Comparison of ENCODE assay signal across 9 cellular contexts in the genomic region with DNA sequence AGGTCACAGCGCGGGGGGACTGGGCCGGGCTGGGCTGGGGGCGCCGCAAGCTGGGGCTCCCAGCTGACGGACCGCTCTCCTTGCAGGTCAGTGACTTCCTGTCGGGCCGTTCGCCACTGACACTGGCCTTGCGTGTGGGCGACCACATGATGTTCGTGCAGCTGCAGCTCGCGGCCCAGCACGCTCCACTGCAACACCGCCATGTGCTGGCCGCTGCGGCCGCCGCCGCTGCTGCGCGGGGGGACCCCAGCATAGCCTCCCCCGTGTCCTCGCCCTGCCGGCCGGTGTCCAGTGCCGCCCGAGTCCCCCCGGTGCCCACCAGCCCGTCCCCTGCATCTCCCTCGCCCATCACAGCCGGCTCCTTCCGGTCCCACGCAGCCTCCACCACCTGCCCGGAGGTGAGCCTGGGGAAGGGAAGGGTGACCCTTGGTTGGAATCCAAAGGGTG. TPM values are rescaled to one million over a fixed set of nuclear protein-coding genes. Genes with fewer than 3 reads are reported as not detected.
DNase-seq lines count a peak whose midpoint lies in the region; ATAC-seq, FAIRE-seq and TF ChIP-seq lines count a peak whose summit lies in the region.
"Had no signal": no experiment of that assay in that cellular context is flagged by ENCODE, and none has a peak within 500 bp of the region (broad histone marks: within the 10 kb centered on the region; RNA-seq: fewer than 3 reads in every experiment).

No MANE protein-coding gene starts in this region.

- no peak for DNase-seq in ascending aorta (ENCODE audit: low spot score in 2 of 2)
- peak; percentile 90 for DNase-seq in kidney
- DNase-seq in stimulated activated naive B cell treated with anti-CD40 and anti-IgM and Interleukin-4, amounts not matched to agents 10 μg/mL and 1 μg/mL and 100 μg/mL, for 72 hours: no peak
- DNase-seq in NCI-H146 (lab: John Stamatoyannopoulos, UW): no peak
- no peak for DNase-seq in NCI-H510A (lab: John Stamatoyannopoulos, UW)

- H3K4me1 ChIP-seq in HEK293 (ENCODE audit: control insufficient read depth, insufficient read depth, low read length) (peaks cover 19% of the 10 kb centered on the region), ascending aorta (peaks cover 25 to 40% of the 10 kb centered on the region in 2 donors), kidney (ENCODE audit: control insufficient read depth in 1 of 2, insufficient read depth in 1 of 2, low read depth in 1 of 2, low read length in 2 of 2) (peaks cover 10 to 48% of the 10 kb centered on the region in 2 donors)

- FAIRE-seq in kidney (lab: Jason Lieb, UNC): no peak

- peak overlapping the region in 1 of 2 donors; percentile 62 for H3K9ac ChIP-seq in kidney (ENCODE audit: low read length in 2 of 2)

- H3K4me3 Mint-ChIP-seq in stimulated activated naive B cell treated with anti-CD40 and anti-IgM and Interleukin-4, amounts not matched to agents 10 μg/mL and 1 μg/mL and 100 μg/mL, for 72 hours: no peak overlapping the region

- intact Hi-C loops in ascending aorta (cut with DNase I) (no loop called here), kidney (cut with DNase I) (no loop called here)

- H3K36me3 ChIP-seq in HEK293 (ENCODE audit: control insufficient read depth in 2 of 2, insufficient read depth in 1 of 2, low read length in 2 of 2): peaks cover 21 to 58% of the 10 kb centered on the region in 2 experiments
- peaks cover 52 to 64% of the 10 kb centered on the region in 2 donors for H3K36me3 ChIP-seq in ascending aorta
- H3K36me3 ChIP-seq in kidney (ENCODE audit: control insufficient read depth in 1 of 2, insufficient read depth in 2 of 2, low read length in 2 of 2): peaks cover 17 to 34% of the 10 kb centered on the region in 2 donors

- H3K27ac ChIP-seq in HEK293 (ENCODE audit: extremely low read depth, low read depth, low read length): peak overlapping the region; percentile 100; the same call in 1 of the 2 replicates
- H3K27ac ChIP-seq in ascending aorta: peak overlapping the region; percentile 94 to 98
- peak overlapping the region; percentile 97 for H3K27ac ChIP-seq in kidney (ENCODE audit: low read depth in 2 of 2, low read length in 2 of 2)

- TF ChIP-seq CTCF in HEK293 (tag by site-specific recombination; IDR thresholded peaks at IDR 0.05) (no peak), ascending aorta (IDR thresholded peaks at IDR 0.05) (no peak), kidney (IDR thresholded peaks at IDR 0.05; ENCODE audit: borderline replicate concordance, extremely low read depth, insufficient read depth) (no peak)

- H3K4me1 Mint-ChIP-seq in stimulated activated naive B cell treated with anti-CD40 and anti-IgM and Interleukin-4, amounts not matched to agents 10 μg/mL and 1 μg/mL and 100 μg/mL, for 72 hours: peaks cover 27 to 52% of the 10 kb centered on the region in 2 donors

- ATAC-seq in stimulated activated naive B cell treated with anti-CD40 and anti-IgM and Interleukin-4, amounts not matched to agents 10 μg/mL and 1 μg/mL and 100 μg/mL, for 72 hours (replicated peaks): no peak
- ATAC-seq in GM21619 (IDR thresholded peaks at IDR 0.05; ENCODE audit: unreplicated experiment) (no peak), GM18505 (IDR thresholded peaks at IDR 0.05; ENCODE audit: unreplicated experiment) (no peak)
- ATAC-seq: activated T-helper 17 cell treated with anti-CD3 and anti-CD28 coated beads, Interleukin-2, amount 50 U/mL, for 72 hours had no signal

- peak overlapping the region; percentile 37 for H3K27ac Mint-ChIP-seq in stimulated activated naive B cell treated with anti-CD40 and anti-IgM and Interleukin-4, amounts not matched to agents 10 μg/mL and 1 μg/mL and 100 μg/mL, for 72 hours

- no peaks in the 10 kb centered on the region for H3K9me3 Mint-ChIP-seq in stimulated activated naive B cell treated with anti-CD40 and anti-IgM and Interleukin-4, amounts not matched to agents 10 μg/mL and 1 μg/mL and 100 μg/mL, for 72 hours
- H3K9me3 Mint-ChIP-seq: activated T-helper 17 cell treated with anti-CD3 and anti-CD28 coated beads, Interleukin-2, amount 50 U/mL, for 72 hours had no signal

- no peaks in the 10 kb centered on the region for H3K9me3 ChIP-seq in HEK293 (ENCODE audit: control insufficient read depth, insufficient read depth, low read depth, low read length)
- no peaks in the 10 kb centered on the region for H3K9me3 ChIP-seq in ascending aorta
- H3K9me3 ChIP-seq in kidney (ENCODE audit: control insufficient read depth in 1 of 2, low read length in 2 of 2): no peaks in the 10 kb centered on the region

- H3K27me3 ChIP-seq in ascending aorta: no peaks in the 10 kb centered on the region

- CTCF ChIA-PET in HEK293 (lab: Yijun Ruan, JAX): interaction anchor here (0.6 to 2.7 kb wide), 4 partner anchors 10 to 626 kb away, joined by 3 to 13 read pairs (median 12); partner anchors contain the start of gene CIRBP

- no peak for TF ChIP-seq POLR2A in GM18505 (IDR thresholded peaks at IDR 0.05; ENCODE audit: borderline replicate concordance, extremely low read depth, insufficient read depth, insufficient read length)

- H3K4me3 ChIP-seq in HEK293 (ENCODE audit: low read depth, low read length) (no peak overlapping the region; the same call in 1 of the 2 replicates), ascending aorta (peak overlapping the region; percentile 95), kidney (ENCODE audit: low read length in 2 of 2) (no peak overlapping the region)

- H3K27me3 Mint-ChIP-seq in stimulated activated naive B cell treated with anti-CD40 and anti-IgM and Interleukin-4, amounts not matched to agents 10 μg/mL and 1 μg/mL and 100 μg/mL, for 72 hours: no peaks in the 10 kb centered on the region
- H3K27me3 Mint-ChIP-seq: activated T-helper 17 cell treated with anti-CD3 and anti-CD28 coated beads, Interleukin-2, amount 50 U/mL, for 72 hours had no signal

- POLR2A ChIA-PET in HEK293 (lab: Yijun Ruan, JAX): interaction anchor here (1.7 to 10.8 kb wide), 3 partner anchors 10 to 19 kb away, joined by 5 to 407 read pairs (median 20); partner anchors contain the start of gene CIRBP

- peaks cover 35 to 41% of the 10 kb centered on the region in 2 donors for H3K36me3 Mint-ChIP-seq in stimulated activated naive B cell treated with anti-CD40 and anti-IgM and Interleukin-4, amounts not matched to agents 10 μg/mL and 1 μg/mL and 100 μg/mL, for 72 hours

TF ChIP-seq in HEK293, 187 proteins besides CTCF, POLR2A, EP300 and RAD21:
- TF ChIP-seq SCRT2 (tag by site-specific recombination; IDR thresholded peaks at IDR 0.05): no peak
- TF ChIP-seq ZNF837 (tag by site-specific recombination; IDR thresholded peaks at IDR 0.05): no peak
- TF ChIP-seq ZNF585B (tag by site-specific recombination; IDR thresholded peaks at IDR 0.05): no peak
- TF ChIP-seq HOXA7 (CRISPR knock-in tag; IDR thresholded peaks at IDR 0.05; ENCODE audit: borderline replicate concordance): no peak
- no peak for TF ChIP-seq ZNF654 (tag by site-specific recombination; IDR thresholded peaks at IDR 0.05; ENCODE audit: low read depth)
- TF ChIP-seq ZBTB7A (tag by site-specific recombination; IDR thresholded peaks at IDR 0.05; ENCODE audit: low read depth): no peak
- no peak for TF ChIP-seq SP3 (tag by site-specific recombination; IDR thresholded peaks at IDR 0.05)
- no peak for TF ChIP-seq ZNF394 (tag by site-specific recombination; IDR thresholded peaks at IDR 0.05; ENCODE audit: borderline replicate concordance)
- no peak for TF ChIP-seq ZNF621 (tag by site-specific recombination; IDR thresholded peaks at IDR 0.05)
- no peak for TF ChIP-seq ZNF354C (tag by site-specific recombination; IDR thresholded peaks at IDR 0.05; ENCODE audit: borderline replicate concordance, low read depth)
- TF ChIP-seq ZNF121 (tag by site-specific recombination; IDR thresholded peaks at IDR 0.05): no peak
TF ChIP-seq in HEK293: peak in this region for 0.

RNA-seq across cellular contexts. Expression of gene MIDN, which starts 5.7 kb away (rescaled TPM):
- total RNA-seq in ascending aorta (307 TPM), kidney (205 TPM)
- polyA plus RNA-seq in kidney (ENCODE audit: insufficient read depth, low read depth, low replicate concordance): 21.3 TPM

RNA-seq across cellular contexts. Expression of gene ATP5F1D, which starts 12.6 kb away (rescaled TPM):
- total RNA-seq in ascending aorta (232 TPM), kidney (183 TPM)
- polyA plus RNA-seq in kidney (ENCODE audit: insufficient read depth, low read depth, low replicate concordance): 641 TPM

RNA-seq across cellular contexts. Expression of gene CIRBP, which starts 15.0 kb away (rescaled TPM):
- total RNA-seq in ascending aorta: 442 TPM
- total RNA-seq in kidney: 533 TPM
- 408 TPM for polyA plus RNA-seq in kidney (ENCODE audit: insufficient read depth, low read depth, low replicate concordance)

RNA-seq across cellular contexts. Expression of gene CBARP, which starts 16.3 kb away (rescaled TPM):
- total RNA-seq in ascending aorta: 1.9 TPM
- total RNA-seq in kidney: 1.1 TPM
- 1.0 TPM for polyA plus RNA-seq in kidney (ENCODE audit: insufficient read depth, low read depth, low replicate concordance)

RNA-seq across cellular contexts. Expression of gene FAM174C, which starts 21.2 kb away (rescaled TPM):
- total RNA-seq in ascending aorta (156 TPM), kidney (35.3 TPM)
- 94.7 TPM for polyA plus RNA-seq in kidney (ENCODE audit: insufficient read depth, low read depth, low replicate concordance)

Comparison
In these comparisons a context has a peak if more than half of its experiments do, and no peak if none do; other contexts are left out.
1. H3K4me3 ChIP-seq: peak in ascending aorta (2 of 2); none in HEK293 (single experiment) and kidney (0 of 2).
2. Peak in every context shown above with its lines, with median percentiles within 50 percentile points of each other: H3K27ac ChIP-seq.